Comparison of ENCODE assay signal across 34 cellular contexts in genomic region chr1:56925193-56925592, GRCh38. TPM values are rescaled to one million over a fixed set of nuclear protein-coding genes. Genes with fewer than 3 reads are reported as not detected.
"Had no signal": no experiment of that assay in that cellular context is flagged by ENCODE, and none has a peak within 500 bp of the region (broad histone marks: within the 10 kb centered on the region; RNA-seq: fewer than 3 reads in every experiment).

No MANE protein-coding gene starts in this region.

- H3K4me1 ChIP-seq: adrenal gland had no signal

- H3K9me3 ChIP-seq: adrenal gland had no signal

- H3K27ac ChIP-seq: adrenal gland, brain microvascular endothelial cell, PC-9, VCaP had no signal

- ATAC-seq: activated naive CD4-positive, alpha-beta T cell treated with anti-CD3 and anti-CD28 coated beads, Interleukin-2, amount 50 U/mL, for 72 hours; activated T-cell treated with anti-CD3 and anti-CD28 coated beads, Interleukin-2, amount 50 U/mL, for 4 hours had no signal

- DNase-seq: activated B cell treated with CpG ODN at 0.5 μM for 24 hours; activated CD4-positive, alpha-beta memory T cell treated with anti-CD3 and anti-CD28 coated beads for 36 hours; activated CD4-positive, alpha-beta T cell treated with anti-CD3 and anti-CD28 coated beads for 4 hours; activated CD4-positive, alpha-beta T cell treated with anti-CD3 and anti-CD28 coated beads, Interleukin-2, amount 50 U/mL, for 1 hour; activated CD4-positive, CD25-positive, alpha-beta regulatory T cell treated with anti-CD3 and anti-CD28 coated beads, Interleukin-2, amount 50 U/mL, for 72 hours; activated CD8-positive, alpha-beta memory T cell treated with anti-CD3 and anti-CD28 coated beads, Interleukin-2, amount 50 U/mL, for 4 hours; activated gamma-delta T cell treated with Interleukin-2 at 50 U/mL for 16 hours; activated naive CD4-positive, alpha-beta T cell treated with anti-CD3 and anti-CD28 coated beads for 36 hours; activated T-cell treated with anti-CD3 and anti-CD28 coated beads for 4 hours; activated T-cell treated with anti-CD3 and anti-CD28 coated beads, Interleukin-2, amount 50 U/mL, for 4 hours; adrenal gland; brain microvascular endothelial cell; MM.1S; MV-4-11; NCI-H1092; NCI-H1436 treated with DMSO at 0.1 percent for 48 hours; NCI-H187; NCI-H2029 treated with DMSO at 0.1 percent for 48 hours; NCI-H2107; NCI-H2171; NCI-H510A; NCI-H526; NCI-H748 treated with DMSO at 0.1 percent for 48 hours; NK-92 treated with Interleukin-12 subunit alpha and Interleukin-12 subunit beta, amount 100 ng/mL, for 24 hours; PC-9; Right ventricle myocardium superior; SW 1271; T-helper 1 cell; T-helper 2 cell; T-helper 9 cell had no signal

- H3K4me3 ChIP-seq: adrenal gland, PC-9 had no signal

- H3K27me3 ChIP-seq: adrenal gland, brain microvascular endothelial cell had no signal

- H3K36me3 ChIP-seq: adrenal gland, brain microvascular endothelial cell had no signal

RNA-seq across cellular contexts. Expression of gene C8B, which starts 40.6 kb away (rescaled TPM):
- total RNA-seq: activated B cell treated with CpG ODN at 0.5 μM for 24 hours; activated CD4-positive, alpha-beta memory T cell treated with anti-CD3 and anti-CD28 coated beads for 36 hours; activated naive CD4-positive, alpha-beta T cell treated with anti-CD3 and anti-CD28 coated beads for 36 hours; activated naive CD4-positive, alpha-beta T cell treated with anti-CD3 and anti-CD28 coated beads, Interleukin-2, amount 50 U/mL, for 72 hours; activated T-cell treated with anti-CD3 and anti-CD28 coated beads, Interleukin-2, amount 50 U/mL, for 4 hours; activated T-helper 1 cell treated with anti-CD3 and anti-CD28 coated beads, Interleukin-12 subunit alpha, Interleukin-12 subunit beta, Interleukin-2, Interleukin-4 antibody, amounts not matched to agents 30 ng/mL and 10 ng/mL and 1 ng/mL, durations not matched to agents 14 hours and 24 hours and 36 hours; adrenal gland; LHCN-M2; PC-9; Right ventricle myocardium superior had no signal
